Comparison of ENCODE assay signal across 8 cellular contexts in genomic region chr9:105243935-105244273, GRCh38. TPM values are rescaled to one million over a fixed set of nuclear protein-coding genes. Genes with fewer than 3 reads are reported as not detected.
DNase-seq lines count a peak whose midpoint lies in the region; ATAC-seq and TF ChIP-seq lines count a peak whose summit lies in the region.

No MANE protein-coding gene starts in this region.

- H3K36me3 Mint-ChIP-seq in natural killer cell treated with Interleukin-12 subunit alpha and Interleukin-12 subunit beta and Interleukin-15 and Interleukin-18, amount 100 ng/mL, for 72 hours: no peaks in the 10 kb centered on the region

- H3K36me3 ChIP-seq in BJ (ENCODE audit: control insufficient read depth, insufficient read depth, low read length) (no peaks in the 10 kb centered on the region), Loucy (ENCODE audit: insufficient read depth, low read length) (no peaks in the 10 kb centered on the region)

- DNase-seq in BJ (ENCODE audit: low read depth) (no peak), dorsolateral prefrontal cortex (no peak), NCI-H2029 treated with DMSO at 0.1 percent for 48 hours (lab: John Stamatoyannopoulos, UW) (no peak), amygdala (lab: John Stamatoyannopoulos, UW) (no peak), DMS153 (lab: John Stamatoyannopoulos, UW) (no peak)
- no peak for DNase-seq in natural killer cell treated with Interleukin-12 subunit alpha and Interleukin-12 subunit beta and Interleukin-15 and Interleukin-18, amount 100 ng/mL, for 72 hours (ENCODE audit: low spot score)

- peak overlapping the region; percentile 71 to 79 for H3K27ac Mint-ChIP-seq in natural killer cell treated with Interleukin-12 subunit alpha and Interleukin-12 subunit beta and Interleukin-15 and Interleukin-18, amount 100 ng/mL, for 72 hours

- peak overlapping the region; percentile 80 for H3K4me2 ChIP-seq in Loucy (ENCODE audit: low read depth, low read length, poor library complexity, severe bottlenecking)

- H3K27ac ChIP-seq in dorsolateral prefrontal cortex: peak overlapping the region; percentile 59 to 98 (median 93)

- peak overlapping the region; percentile 72 for H3K9ac ChIP-seq in Loucy (ENCODE audit: low read depth, low read length, poor library complexity, severe bottlenecking)

- peaks cover 24 to 44% of the 10 kb centered on the region in 2 donors for H3K27me3 Mint-ChIP-seq in natural killer cell treated with Interleukin-12 subunit alpha and Interleukin-12 subunit beta and Interleukin-15 and Interleukin-18, amount 100 ng/mL, for 72 hours

- H3K4me3 Mint-ChIP-seq in natural killer cell treated with Interleukin-12 subunit alpha and Interleukin-12 subunit beta and Interleukin-15 and Interleukin-18, amount 100 ng/mL, for 72 hours: peak overlapping the region; percentile 85

- peaks cover 48% of the 10 kb centered on the region for H3K79me2 ChIP-seq in Loucy (ENCODE audit: insufficient read depth, low read length)

- peaks cover 36% of the 10 kb centered on the region for H4K20me1 ChIP-seq in Loucy (ENCODE audit: insufficient read depth, low read length, poor library complexity, severe bottlenecking)

- no peaks in the 10 kb centered on the region for H3K9me2 ChIP-seq in Loucy (replicated peaks; ENCODE audit: low read depth, low read length)

- no peaks in the 10 kb centered on the region for H3F3A ChIP-seq in Loucy (ENCODE audit: low read depth)

- ATAC-seq in natural killer cell treated with Interleukin-12 subunit alpha and Interleukin-12 subunit beta and Interleukin-15 and Interleukin-18, amount 100 ng/mL, for 72 hours: no peak
- ATAC-seq in HG03439 (IDR thresholded peaks at IDR 0.05; ENCODE audit: unreplicated experiment): no peak

- TF ChIP-seq CTCF in BJ (IDR thresholded peaks at IDR 0.05; ENCODE audit: insufficient read depth, low read depth, low read length): no peak
- no peak for TF ChIP-seq CTCF in Loucy (conservative IDR thresholded peaks at IDR 0.05; ENCODE audit: low read length)
- no peak for TF ChIP-seq CTCF in dorsolateral prefrontal cortex (IDR thresholded peaks at IDR 0.05 in 54 of 56, conservative IDR thresholded peaks at IDR 0.05 in 2 of 56; ENCODE audit: low read depth in 1 of 56, partially characterized antibody in 56 of 56)

- H3K4me1 Mint-ChIP-seq in natural killer cell treated with Interleukin-12 subunit alpha and Interleukin-12 subunit beta and Interleukin-15 and Interleukin-18, amount 100 ng/mL, for 72 hours (ENCODE audit: low read depth in 2 of 2): peaks cover 17 to 21% of the 10 kb centered on the region in 2 donors

- H3K9me3 ChIP-seq in Loucy (ENCODE audit: insufficient read depth, low read depth, low read length): no peaks in the 10 kb centered on the region

- intact Hi-C loops in dorsolateral prefrontal cortex (cut with DNase I): loop anchor here (2.0 to 10.0 kb wide), 11 partner anchors 53 to 382 kb away; partner anchors contain the start of gene ABCA1 (in 2 of the 2)

- peaks cover 41% of the 10 kb centered on the region for H3K4me1 ChIP-seq in Loucy (ENCODE audit: insufficient read depth, low read length, poor library complexity, severe bottlenecking)

- no peaks in the 10 kb centered on the region for H3K9me3 Mint-ChIP-seq in natural killer cell treated with Interleukin-12 subunit alpha and Interleukin-12 subunit beta and Interleukin-15 and Interleukin-18, amount 100 ng/mL, for 72 hours

- H3K27me3 ChIP-seq in BJ (ENCODE audit: control insufficient read depth, insufficient read depth, low read length) (no peaks in the 10 kb centered on the region; the same call in 1 of the 2 replicates), Loucy (ENCODE audit: insufficient read depth, low read length, poor library complexity, severe bottlenecking) (no peaks in the 10 kb centered on the region), dorsolateral prefrontal cortex (no peaks in the 10 kb centered on the region)

- POLR2A ChIA-PET in BJ (lab: Charles Lee): no interaction called here

- CTCF ChIA-PET in BJ (lab: Yijun Ruan, JAX): interaction anchor here (0.6 to 1.3 kb wide), 5 partner anchors 54 to 1929 kb away, joined by 3 to 4 read pairs (median 3); no protein-coding TSS in a partner anchor

- peak overlapping the region; percentile 96 for H2AFZ ChIP-seq in Loucy (ENCODE audit: low read length)

- H3K4me3 ChIP-seq in BJ (ENCODE audit: low read depth, low read length): peak overlapping the region; percentile 92
- peak overlapping the region; percentile 77 for H3K4me3 ChIP-seq in Loucy (ENCODE audit: low read length, poor library complexity, severe bottlenecking)
- peak overlapping the region; percentile 44 to 96 (median 84) for H3K4me3 ChIP-seq in dorsolateral prefrontal cortex

RNA-seq across cellular contexts. Expression of gene SLC44A1, which starts 0.5 kb away (rescaled TPM):
- polyA plus RNA-seq in BJ (2011; rRNA removed): 6.6 and 15.3 TPM in 2 replicates
- polyA minus RNA-seq in BJ (2011; rRNA and poly(A)+ RNA removed): 16.0 and 24.2 TPM in 2 replicates
- 100 to 1,000 TPM in 103 of 120 experiments, 10 to 100 TPM in 17; 60.7 to 602 (median 176) TPM for total RNA-seq in dorsolateral prefrontal cortex
- total RNA-seq in natural killer cell treated with Interleukin-12 subunit alpha and Interleukin-12 subunit beta and Interleukin-15 and Interleukin-18, amount 100 ng/mL, for 72 hours: 1 to 10 TPM; 6.5 to 8.4 TPM

Comparison
In these comparisons a context has a peak if more than half of its experiments do, and no peak if none do; other contexts are left out.
1. RNA of gene SLC44A1, which starts 0.5 kb away (total RNA-seq): 60.7 to 602 TPM in dorsolateral prefrontal cortex; 6.5 to 8.4 TPM in natural killer cell treated with Interleukin-12 subunit alpha and Interleukin-12 subunit beta and Interleukin-15 and Interleukin-18, amount 100 ng/mL, for 72 hours; every median in the first group is over 4 times any median in the second.
2. Peak in every context shown above with its lines, with median percentiles within 50 percentile points of each other: H3K4me3 ChIP-seq.